In genomic region chr4:145602129-145602760, GRCh38 we compare ENCODE assay signal across 1 cellular context.
TF ChIP-seq lines count a peak whose summit lies in the region.

No MANE protein-coding gene starts in this region.

TF ChIP-seq in IMR-90, 13 proteins besides CTCF, POLR2A, EP300 and RAD21 (continued from another document):
- TF ChIP-seq BHLHE40 (IDR thresholded peaks at IDR 0.05; ENCODE audit: low read depth, low read length) (no peak), SMC3 (IDR thresholded peaks at IDR 0.05; ENCODE audit: low read depth, low read length) (no peak), CEBPB (IDR thresholded peaks at IDR 0.05; ENCODE audit: low read depth, low read length) (no peak), CHD1 (IDR thresholded peaks at IDR 0.05; ENCODE audit: low read depth, low read length) (no peak), MAFK (IDR thresholded peaks at IDR 0.05; ENCODE audit: low read depth, low read length) (no peak)
